In the genomic region with DNA sequence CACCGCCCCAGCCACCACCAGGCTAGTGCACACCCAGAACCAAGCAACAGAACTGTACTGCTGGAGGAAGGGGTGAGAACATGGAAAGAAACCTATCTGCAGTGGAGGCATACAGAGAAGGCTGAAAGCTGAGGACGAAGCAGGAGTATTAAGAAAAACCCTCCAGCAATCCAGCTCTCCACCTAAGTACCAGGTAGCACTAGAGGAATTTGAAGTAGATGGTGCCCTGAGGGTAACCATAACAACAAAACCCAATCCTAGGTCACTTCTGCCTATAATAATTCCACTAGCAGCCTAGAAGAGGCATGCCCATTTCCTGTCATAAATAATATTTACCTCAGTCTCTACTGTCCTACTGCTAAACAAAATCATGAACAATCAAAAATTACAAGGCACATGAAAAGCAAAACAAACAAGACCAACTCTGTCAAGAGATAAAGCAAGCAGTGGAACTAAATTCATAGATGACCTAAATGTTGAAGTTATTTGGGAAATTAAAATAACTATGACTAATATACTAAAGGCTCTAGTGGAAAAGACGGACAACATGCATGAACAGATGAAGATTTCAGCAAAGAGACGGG, we compare ENCODE assay signal across 17 cellular contexts.
"Had no signal": no experiment of that assay in that cellular context is flagged by ENCODE, and none has a peak within 500 bp of the region (broad histone marks: within the 10 kb centered on the region; RNA-seq: fewer than 3 reads in every experiment).

No MANE protein-coding gene starts in this region.

- H3K9me3 Mint-ChIP-seq: activated naive CD8-positive, alpha-beta T cell treated with anti-CD3 and anti-CD28 coated beads for 36 hours; activated T-helper 1 cell treated with anti-CD3 and anti-CD28 coated beads, Interleukin-12 subunit alpha, Interleukin-12 subunit beta, Interleukin-2, Interleukin-4 antibody, amounts not matched to agents 30 ng/mL and 10 ng/mL and 1 ng/mL, durations not matched to agents 14 hours and 24 hours and 36 hours; brain; endodermal cell; natural killer cell had no signal

- H3K27ac ChIP-seq: epithelial cell of prostate, left ventricle myocardium inferior, neutrophil had no signal

- ATAC-seq: activated CD4-positive, alpha-beta T cell treated with anti-CD3 and anti-CD28 coated beads for 36 hours; natural killer cell had no signal

- H3K4me1 Mint-ChIP-seq: activated CD4-positive, alpha-beta T cell treated with anti-CD3 and anti-CD28 coated beads for 36 hours; activated naive CD8-positive, alpha-beta T cell treated with anti-CD3 and anti-CD28 coated beads for 36 hours; brain; natural killer cell had no signal

- H3K27me3 Mint-ChIP-seq: activated CD4-positive, alpha-beta T cell treated with anti-CD3 and anti-CD28 coated beads for 36 hours; activated naive CD8-positive, alpha-beta T cell treated with anti-CD3 and anti-CD28 coated beads for 36 hours; brain had no signal

- H3K27ac Mint-ChIP-seq: activated CD4-positive, alpha-beta T cell treated with anti-CD3 and anti-CD28 coated beads for 36 hours; activated naive CD8-positive, alpha-beta T cell treated with anti-CD3 and anti-CD28 coated beads for 36 hours; activated T-helper 1 cell treated with anti-CD3 and anti-CD28 coated beads, Interleukin-12 subunit alpha, Interleukin-12 subunit beta, Interleukin-2, Interleukin-4 antibody, amounts not matched to agents 30 ng/mL and 10 ng/mL and 1 ng/mL, durations not matched to agents 14 hours and 24 hours and 36 hours; natural killer cell had no signal

- H3K4me3 Mint-ChIP-seq: activated CD4-positive, alpha-beta T cell treated with anti-CD3 and anti-CD28 coated beads for 36 hours; activated naive CD8-positive, alpha-beta T cell treated with anti-CD3 and anti-CD28 coated beads for 36 hours; activated T-helper 1 cell treated with anti-CD3 and anti-CD28 coated beads, Interleukin-12 subunit alpha, Interleukin-12 subunit beta, Interleukin-2, Interleukin-4 antibody, amounts not matched to agents 30 ng/mL and 10 ng/mL and 1 ng/mL, durations not matched to agents 14 hours and 24 hours and 36 hours; brain; endodermal cell; natural killer cell had no signal

- DNase-seq: activated CD4-positive, alpha-beta T cell treated with anti-CD3 and anti-CD28 coated beads for 36 hours; activated CD4-positive, alpha-beta T cell treated with anti-CD3 and anti-CD28 coated beads, Interleukin-2, amount 50 U/mL, for 48 hours; activated gamma-delta T cell treated with Interleukin-2 at 50 U/mL for 16 hours; activated naive CD8-positive, alpha-beta T cell treated with anti-CD3 and anti-CD28 coated beads for 36 hours; activated T-cell treated with anti-CD3 and anti-CD28 coated beads for 4 hours; caudate nucleus; endodermal cell; foreskin fibroblast; glutamatergic neuron; kidney; left ventricle myocardium inferior; natural killer cell; stimulated activated naive CD4-positive, alpha-beta T cell had no signal

- H3K36me3 Mint-ChIP-seq: natural killer cell had no signal

- H3K4me3 ChIP-seq: left ventricle myocardium inferior had no signal

- H3K9me3 ChIP-seq: left ventricle myocardium inferior, neutrophil had no signal

- H3K27me3 ChIP-seq: neutrophil had no signal

- H3K4me1 ChIP-seq: left ventricle myocardium inferior had no signal
